ENCODE assay signal across 1 cellular context in genomic region chr6:27809939-27810767, GRCh38.
TF ChIP-seq lines count a peak whose summit lies in the region.

No MANE protein-coding gene starts in this region.

TF ChIP-seq in HepG2, 621 proteins besides CTCF, POLR2A, EP300 and RAD21 (continued from another document and continues in another):
- no peak for TF ChIP-seq ZNF639 (CRISPR knock-in tag; conservative IDR thresholded peaks at IDR 0.05)
- TF ChIP-seq, protein P1, sequence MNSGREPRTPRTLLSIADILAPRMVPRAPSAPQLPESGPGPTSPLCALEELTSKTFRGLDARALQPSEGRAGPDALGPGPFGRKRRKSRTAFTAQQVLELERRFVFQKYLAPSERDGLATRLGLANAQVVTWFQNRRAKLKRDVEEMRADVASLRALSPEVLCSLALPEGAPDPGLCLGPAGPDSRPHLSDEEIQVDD (CRISPR knock-in tag; IDR thresholded peaks at IDR 0.05; ENCODE audit: borderline replicate concordance), result peak; percentile 85; the same call in 1 of the 2 replicates
- TF ChIP-seq TBL1XR1 (IDR thresholded peaks at IDR 0.05; ENCODE audit: borderline replicate concordance, low read length, partially characterized antibody), result peak; percentile 26
- TF ChIP-seq NPAS2 (CRISPR knock-in tag; IDR thresholded peaks at IDR 0.05; ENCODE audit: borderline replicate concordance), result no peak
- no peak for TF ChIP-seq MTA3 (CRISPR knock-in tag; IDR thresholded peaks at IDR 0.05)
- TF ChIP-seq, protein P2, sequence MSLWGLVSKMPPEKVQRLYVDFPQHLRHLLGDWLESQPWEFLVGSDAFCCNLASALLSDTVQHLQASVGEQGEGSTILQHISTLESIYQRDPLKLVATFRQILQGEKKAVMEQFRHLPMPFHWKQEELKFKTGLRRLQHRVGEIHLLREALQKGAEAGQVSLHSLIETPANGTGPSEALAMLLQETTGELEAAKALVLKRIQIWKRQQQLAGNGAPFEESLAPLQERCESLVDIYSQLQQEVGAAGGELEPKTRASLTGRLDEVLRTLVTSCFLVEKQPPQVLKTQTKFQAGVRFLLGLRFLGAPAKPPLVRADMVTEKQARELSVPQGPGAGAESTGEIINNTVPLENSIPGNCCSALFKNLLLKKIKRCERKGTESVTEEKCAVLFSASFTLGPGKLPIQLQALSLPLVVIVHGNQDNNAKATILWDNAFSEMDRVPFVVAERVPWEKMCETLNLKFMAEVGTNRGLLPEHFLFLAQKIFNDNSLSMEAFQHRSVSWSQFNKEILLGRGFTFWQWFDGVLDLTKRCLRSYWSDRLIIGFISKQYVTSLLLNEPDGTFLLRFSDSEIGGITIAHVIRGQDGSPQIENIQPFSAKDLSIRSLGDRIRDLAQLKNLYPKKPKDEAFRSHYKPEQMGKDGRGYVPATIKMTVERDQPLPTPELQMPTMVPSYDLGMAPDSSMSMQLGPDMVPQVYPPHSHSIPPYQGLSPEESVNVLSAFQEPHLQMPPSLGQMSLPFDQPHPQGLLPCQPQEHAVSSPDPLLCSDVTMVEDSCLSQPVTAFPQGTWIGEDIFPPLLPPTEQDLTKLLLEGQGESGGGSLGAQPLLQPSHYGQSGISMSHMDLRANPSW (CRISPR knock-in tag; IDR thresholded peaks at IDR 0.05; ENCODE audit: borderline replicate concordance), result no peak
- TF ChIP-seq MED1 (CRISPR knock-in tag; IDR thresholded peaks at IDR 0.05), result peak; percentile 97
- no peak for TF ChIP-seq SIX4 (CRISPR knock-in tag; IDR thresholded peaks at IDR 0.05)
- peak; percentile 91 for TF ChIP-seq RXRA (CRISPR knock-in tag; IDR thresholded peaks at IDR 0.05)
- peak; percentile 81 for TF ChIP-seq NFIC (IDR thresholded peaks at IDR 0.05; ENCODE audit: low read length)
- TF ChIP-seq, protein P3, sequence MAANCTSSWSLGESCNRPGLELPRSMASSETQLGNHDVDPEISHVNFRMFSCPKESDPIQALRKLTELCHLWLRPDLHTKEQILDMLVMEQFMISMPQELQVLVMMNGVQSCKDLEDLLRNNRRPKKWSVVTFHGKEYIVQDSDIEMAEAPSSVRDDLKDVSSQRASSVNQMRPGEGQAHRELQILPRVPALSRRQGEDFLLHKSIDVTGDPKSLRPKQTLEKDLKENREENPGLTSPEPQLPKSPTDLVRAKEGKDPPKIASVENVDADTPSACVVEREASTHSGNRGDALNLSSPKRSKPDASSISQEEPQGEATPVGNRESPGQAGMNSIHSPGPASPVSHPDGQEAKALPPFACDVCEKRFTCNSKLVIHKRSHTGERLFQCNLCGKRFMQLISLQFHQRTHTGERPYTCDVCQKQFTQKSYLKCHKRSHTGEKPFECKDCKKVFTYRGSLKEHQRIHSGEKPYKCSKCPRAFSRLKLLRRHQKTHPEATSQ (CRISPR knock-in tag; IDR thresholded peaks at IDR 0.05; ENCODE audit: borderline replicate concordance), result peak; percentile 91
- TF ChIP-seq, protein P4, sequence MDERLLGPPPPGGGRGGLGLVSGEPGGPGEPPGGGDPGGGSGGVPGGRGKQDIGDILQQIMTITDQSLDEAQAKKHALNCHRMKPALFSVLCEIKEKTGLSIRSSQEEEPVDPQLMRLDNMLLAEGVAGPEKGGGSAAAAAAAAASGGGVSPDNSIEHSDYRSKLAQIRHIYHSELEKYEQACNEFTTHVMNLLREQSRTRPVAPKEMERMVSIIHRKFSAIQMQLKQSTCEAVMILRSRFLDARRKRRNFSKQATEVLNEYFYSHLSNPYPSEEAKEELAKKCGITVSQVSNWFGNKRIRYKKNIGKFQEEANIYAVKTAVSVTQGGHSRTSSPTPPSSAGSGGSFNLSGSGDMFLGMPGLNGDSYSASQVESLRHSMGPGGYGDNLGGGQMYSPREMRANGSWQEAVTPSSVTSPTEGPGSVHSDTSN (CRISPR knock-in tag; IDR thresholded peaks at IDR 0.05), result no peak
- TF ChIP-seq, protein P5, sequence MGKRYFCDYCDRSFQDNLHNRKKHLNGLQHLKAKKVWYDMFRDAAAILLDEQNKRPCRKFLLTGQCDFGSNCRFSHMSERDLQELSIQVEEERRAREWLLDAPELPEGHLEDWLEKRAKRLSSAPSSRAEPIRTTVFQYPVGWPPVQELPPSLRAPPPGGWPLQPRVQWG (CRISPR knock-in tag; IDR thresholded peaks at IDR 0.05; ENCODE audit: borderline replicate concordance, low read depth), result no peak
- TF ChIP-seq DMTF1 (CRISPR knock-in tag; IDR thresholded peaks at IDR 0.05), result no peak; the same call in 1 of the 2 replicates
- no peak for TF ChIP-seq ZNF597 (CRISPR knock-in tag; IDR thresholded peaks at IDR 0.05)
- TF ChIP-seq ZSCAN9 (CRISPR knock-in tag; IDR thresholded peaks at IDR 0.05; ENCODE audit: borderline replicate concordance), result peak; percentile 52; the same call in 1 of the 2 replicates
- TF ChIP-seq HNF4G (IDR thresholded peaks at IDR 0.05; ENCODE audit: borderline replicate concordance, low read depth, low read length), result no peak; the same call in 1 of the 2 replicates
- no peak for TF ChIP-seq HNF4G (CRISPR knock-in tag; IDR thresholded peaks at IDR 0.05; ENCODE audit: borderline replicate concordance, low read depth)
- peak; percentile 88 for TF ChIP-seq ZNF224 (CRISPR knock-in tag; IDR thresholded peaks at IDR 0.05)
- TF ChIP-seq ATF1 (CRISPR knock-in tag; IDR thresholded peaks at IDR 0.05), result no peak
- peak; percentile 54; the same call in 1 of the 2 replicates for TF ChIP-seq NR0B2 (CRISPR knock-in tag; IDR thresholded peaks at IDR 0.05)
- no peak for TF ChIP-seq MEIS1 (CRISPR knock-in tag; IDR thresholded peaks at IDR 0.05; ENCODE audit: borderline replicate concordance)
- peak; percentile 85 for TF ChIP-seq MXD4 (CRISPR knock-in tag; IDR thresholded peaks at IDR 0.05)
- TF ChIP-seq DBP (CRISPR knock-in tag; IDR thresholded peaks at IDR 0.05; ENCODE audit: not compliant biosample characterization), result peak; percentile 61
- TF ChIP-seq FOSL1 (CRISPR knock-in tag; IDR thresholded peaks at IDR 0.05; ENCODE audit: borderline replicate concordance), result no peak
- peak; percentile 97 for TF ChIP-seq ATF7-NPFF (CRISPR knock-in tag; IDR thresholded peaks at IDR 0.05; ENCODE audit: low read depth)
- TF ChIP-seq ZFYVE20 (CRISPR knock-in tag; IDR thresholded peaks at IDR 0.05; ENCODE audit: borderline replicate concordance, low read depth), result peak; percentile 34; the same call in 1 of the 2 replicates
- TF ChIP-seq RARA (CRISPR knock-in tag; IDR thresholded peaks at IDR 0.05), result peak; percentile 30
- TF ChIP-seq, protein P6, sequence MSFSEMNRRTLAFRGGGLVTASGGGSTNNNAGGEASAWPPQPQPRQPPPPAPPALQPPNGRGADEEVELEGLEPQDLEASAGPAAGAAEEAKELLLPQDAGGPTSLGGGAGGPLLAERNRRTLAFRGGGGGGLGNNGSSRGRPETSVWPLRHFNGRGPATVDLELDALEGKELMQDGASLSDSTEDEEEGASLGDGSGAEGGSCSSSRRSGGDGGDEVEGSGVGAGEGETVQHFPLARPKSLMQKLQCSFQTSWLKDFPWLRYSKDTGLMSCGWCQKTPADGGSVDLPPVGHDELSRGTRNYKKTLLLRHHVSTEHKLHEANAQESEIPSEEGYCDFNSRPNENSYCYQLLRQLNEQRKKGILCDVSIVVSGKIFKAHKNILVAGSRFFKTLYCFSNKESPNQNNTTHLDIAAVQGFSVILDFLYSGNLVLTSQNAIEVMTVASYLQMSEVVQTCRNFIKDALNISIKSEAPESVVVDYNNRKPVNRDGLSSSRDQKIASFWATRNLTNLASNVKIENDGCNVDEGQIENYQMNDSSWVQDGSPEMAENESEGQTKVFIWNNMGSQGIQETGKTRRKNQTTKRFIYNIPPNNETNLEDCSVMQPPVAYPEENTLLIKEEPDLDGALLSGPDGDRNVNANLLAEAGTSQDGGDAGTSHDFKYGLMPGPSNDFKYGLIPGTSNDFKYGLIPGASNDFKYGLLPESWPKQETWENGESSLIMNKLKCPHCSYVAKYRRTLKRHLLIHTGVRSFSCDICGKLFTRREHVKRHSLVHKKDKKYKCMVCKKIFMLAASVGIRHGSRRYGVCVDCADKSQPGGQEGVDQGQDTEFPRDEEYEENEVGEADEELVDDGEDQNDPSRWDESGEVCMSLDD (CRISPR knock-in tag; IDR thresholded peaks at IDR 0.05; ENCODE audit: borderline replicate concordance), result no peak; the same call in none of the 2 replicates
- peak; percentile 77; the same call in 1 of the 2 replicates for TF ChIP-seq HOXA5 (CRISPR knock-in tag; IDR thresholded peaks at IDR 0.05)
- peak; percentile 94 for TF ChIP-seq SAP130 (CRISPR knock-in tag; IDR thresholded peaks at IDR 0.05; ENCODE audit: low read depth)
- TF ChIP-seq ZNF598 (CRISPR knock-in tag; IDR thresholded peaks at IDR 0.05; ENCODE audit: borderline replicate concordance), result peak; percentile 98
- peak; percentile 87 for TF ChIP-seq KMT2A (CRISPR knock-in tag; IDR thresholded peaks at IDR 0.05)
- no peak for TF ChIP-seq ZFAT (CRISPR knock-in tag; conservative IDR thresholded peaks at IDR 0.05)
- TF ChIP-seq, protein P7, sequence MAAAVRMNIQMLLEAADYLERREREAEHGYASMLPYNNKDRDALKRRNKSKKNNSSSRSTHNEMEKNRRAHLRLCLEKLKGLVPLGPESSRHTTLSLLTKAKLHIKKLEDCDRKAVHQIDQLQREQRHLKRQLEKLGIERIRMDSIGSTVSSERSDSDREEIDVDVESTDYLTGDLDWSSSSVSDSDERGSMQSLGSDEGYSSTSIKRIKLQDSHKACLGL (CRISPR knock-in tag; IDR thresholded peaks at IDR 0.05), result peak; percentile 70; the same call in 1 of the 2 replicates
- TF ChIP-seq THRA (CRISPR knock-in tag; IDR thresholded peaks at IDR 0.05; ENCODE audit: borderline replicate concordance), result peak; percentile 91; the same call in 1 of the 2 replicates
